ENCODE assay signal across 33 cellular contexts in genomic region chrX:28126886-28127285, GRCh38.
"Had no signal": no experiment of that assay in that cellular context is flagged by ENCODE, and none has a peak within 500 bp of the region (broad histone marks: within the 10 kb centered on the region; RNA-seq: fewer than 3 reads in every experiment).

No MANE protein-coding gene starts in this region.

- H3K27ac ChIP-seq: adrenal gland, ascending aorta, breast epithelium, esophagus muscularis mucosa, foreskin keratinocyte, heart left ventricle, right atrium auricular region, stomach, thyroid gland, upper lobe of right lung had no signal

- H3K4me2 ChIP-seq: smooth muscle cell had no signal

- H3K4me1 ChIP-seq: adrenal gland, ascending aorta, breast epithelium, esophagus muscularis mucosa, foreskin keratinocyte, heart left ventricle, right atrium auricular region, stomach, thyroid gland, upper lobe of right lung had no signal

- H3K27me3 Mint-ChIP-seq: activated B cell treated with CpG ODN at 0.5 μM for 24 hours; activated CD8-positive, alpha-beta memory T cell treated with anti-CD3 and anti-CD28 coated beads, Interleukin-2, amount 10 ng/mL, durations not matched to agents 7 days and 5 days; activated naive CD8-positive, alpha-beta T cell treated with anti-CD3 and anti-CD28 coated beads for 36 hours; naive thymus-derived CD4-positive, alpha-beta T cell; stimulated activated naive B cell treated with anti-CD40 and anti-IgM and Interleukin-4, amounts not matched to agents 10 μg/mL and 1 μg/mL and 100 μg/mL, for 72 hours had no signal

- H3K36me3 Mint-ChIP-seq: activated CD8-positive, alpha-beta memory T cell treated with anti-CD3 and anti-CD28 coated beads, Interleukin-2, amount 10 ng/mL, durations not matched to agents 7 days and 5 days; activated naive CD8-positive, alpha-beta T cell treated with anti-CD3 and anti-CD28 coated beads for 36 hours; immature natural killer cell; naive thymus-derived CD4-positive, alpha-beta T cell; stimulated activated naive B cell treated with anti-CD40 and anti-IgM and Interleukin-4, amounts not matched to agents 10 μg/mL and 1 μg/mL and 100 μg/mL, for 72 hours had no signal

- H3K4me3 ChIP-seq: adrenal gland, ascending aorta, breast epithelium, esophagus muscularis mucosa, heart left ventricle, right atrium auricular region, smooth muscle cell, stomach, thyroid gland, upper lobe of right lung had no signal

- H3K27me3 ChIP-seq: adrenal gland, ascending aorta, esophagus muscularis mucosa, foreskin keratinocyte, heart left ventricle, right atrium auricular region, stomach, thyroid gland, upper lobe of right lung had no signal

- H3K4me1 Mint-ChIP-seq: activated B cell treated with CpG ODN at 0.5 μM for 24 hours; activated CD8-positive, alpha-beta memory T cell treated with anti-CD3 and anti-CD28 coated beads, Interleukin-2, amount 10 ng/mL, durations not matched to agents 7 days and 5 days; activated naive CD8-positive, alpha-beta T cell treated with anti-CD3 and anti-CD28 coated beads for 36 hours; immature natural killer cell; naive thymus-derived CD4-positive, alpha-beta T cell; neural crest cell; stimulated activated naive B cell treated with anti-CD40 and anti-IgM and Interleukin-4, amounts not matched to agents 10 μg/mL and 1 μg/mL and 100 μg/mL, for 72 hours had no signal

- ATAC-seq: activated CD8-positive, alpha-beta memory T cell treated with anti-CD3 and anti-CD28 coated beads, Interleukin-2, amount 10 ng/mL, durations not matched to agents 7 days and 5 days; activated CD8-positive, alpha-beta T cell treated with anti-CD3 and anti-CD28 coated beads, Interleukin-2, amount 10 ng/mL, durations not matched to agents 7 days and 5 days; foreskin keratinocyte; heart left ventricle; left colon; naive thymus-derived CD4-positive, alpha-beta T cell; stimulated activated naive B cell treated with anti-CD40 and anti-IgM and Interleukin-4, amounts not matched to agents 10 μg/mL and 1 μg/mL and 100 μg/mL, for 72 hours; upper lobe of right lung had no signal

- H3K4me3 Mint-ChIP-seq: activated B cell treated with CpG ODN at 0.5 μM for 24 hours; activated CD8-positive, alpha-beta memory T cell treated with anti-CD3 and anti-CD28 coated beads, Interleukin-2, amount 10 ng/mL, durations not matched to agents 7 days and 5 days; activated CD8-positive, alpha-beta T cell treated with anti-CD3 and anti-CD28 coated beads, Interleukin-2, amount 10 ng/mL, durations not matched to agents 7 days and 5 days; activated naive CD8-positive, alpha-beta T cell treated with anti-CD3 and anti-CD28 coated beads for 36 hours; endodermal cell; immature natural killer cell; naive thymus-derived CD4-positive, alpha-beta T cell; neural crest cell; stimulated activated naive B cell treated with anti-CD40 and anti-IgM and Interleukin-4, amounts not matched to agents 10 μg/mL and 1 μg/mL and 100 μg/mL, for 72 hours had no signal

- H3K9me3 ChIP-seq: adrenal gland, ascending aorta, esophagus muscularis mucosa, right atrium auricular region, thyroid gland, upper lobe of right lung had no signal

- H3K9me3 Mint-ChIP-seq: endodermal cell, neural crest cell had no signal

- H3K36me3 ChIP-seq: adrenal gland, ascending aorta, breast epithelium, esophagus muscularis mucosa, heart left ventricle, right atrium auricular region, stomach, thyroid gland, upper lobe of right lung had no signal

- H3K27ac Mint-ChIP-seq: activated B cell treated with CpG ODN at 0.5 μM for 24 hours; activated CD8-positive, alpha-beta memory T cell treated with anti-CD3 and anti-CD28 coated beads, Interleukin-2, amount 10 ng/mL, durations not matched to agents 7 days and 5 days; activated CD8-positive, alpha-beta T cell treated with anti-CD3 and anti-CD28 coated beads, Interleukin-2, amount 10 ng/mL, durations not matched to agents 7 days and 5 days; activated naive CD8-positive, alpha-beta T cell treated with anti-CD3 and anti-CD28 coated beads for 36 hours; activated T-helper 2 cell treated with anti-CD3 and anti-CD28 coated beads, Interferon-gamma antibody, Interleukin-2, Interleukin-4, amounts not matched to agents 10 μg/mL and 5 μg/mL and 100 μg/mL, durations not matched to agents 14 hours and 24 hours and 36 hours; endodermal cell; immature natural killer cell; naive thymus-derived CD4-positive, alpha-beta T cell; stimulated activated naive B cell treated with anti-CD40 and anti-IgM and Interleukin-4, amounts not matched to agents 10 μg/mL and 1 μg/mL and 100 μg/mL, for 72 hours had no signal

- DNase-seq: activated B cell treated with CpG ODN at 0.5 μM for 24 hours; activated CD4-positive, alpha-beta T cell treated with anti-CD3 and anti-CD28 coated beads, Interleukin-2, amount 50 U/mL, for 1 hour; activated CD8-positive, alpha-beta memory T cell treated with anti-CD3 and anti-CD28 coated beads, Interleukin-2, amount 10 ng/mL, durations not matched to agents 7 days and 5 days; activated CD8-positive, alpha-beta T cell treated with anti-CD3 and anti-CD28 coated beads, Interleukin-2, amount 10 ng/mL, durations not matched to agents 7 days and 5 days; activated naive CD4-positive, alpha-beta T cell treated with Interleukin-2 at 50 U/mL for 16 hours; activated naive CD8-positive, alpha-beta T cell treated with anti-CD3 and anti-CD28 coated beads for 36 hours; activated T-cell treated with anti-CD3 and anti-CD28 coated beads, Interleukin-2, amount 50 U/mL, for 48 hours; adrenal gland; central memory CD4-positive, alpha-beta T cell; endodermal cell; foreskin keratinocyte; heart left ventricle; hypothalamus; immature natural killer cell; kidney; left colon; mammary epithelial cell; midbrain; naive thymus-derived CD4-positive, alpha-beta T cell; occipital lobe; stimulated activated CD4-positive, alpha-beta T cell treated with anti-CD3 and anti-CD28 coated beads, Interleukin-2, amount 100 ng/mL, for 24 hours; stimulated activated naive B cell treated with anti-CD40 and anti-IgM and Interleukin-4, amounts not matched to agents 10 μg/mL and 1 μg/mL and 100 μg/mL, for 72 hours; stomach; T-helper 2 cell; thyroid gland; upper lobe of right lung had no signal
